In the genomic region with DNA sequence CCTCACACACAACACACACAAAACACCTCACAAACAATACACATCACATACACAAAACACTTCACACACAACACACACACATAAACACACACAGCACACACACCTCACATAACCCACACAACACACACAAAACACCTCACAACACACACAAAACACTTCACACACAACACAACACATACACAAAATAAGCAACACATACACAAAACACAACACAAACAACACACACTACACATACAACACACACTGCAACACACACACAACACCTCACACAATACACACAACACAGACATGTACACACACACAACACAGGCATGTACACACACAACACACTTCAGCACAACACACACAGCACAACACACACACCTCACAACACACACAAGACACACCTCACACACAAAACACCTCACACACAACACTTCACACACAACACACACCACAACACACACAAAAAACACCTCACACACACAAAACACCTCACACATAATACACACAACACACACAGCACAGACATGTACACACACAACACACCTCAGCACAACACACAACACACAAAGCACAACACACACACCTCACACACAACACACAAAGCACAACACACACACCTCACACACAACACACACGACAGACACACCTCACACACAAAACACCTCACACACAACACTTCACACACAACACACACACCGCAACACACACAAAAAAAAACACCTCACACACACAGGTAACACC, we compare ENCODE assay signal across 11 cellular contexts.
DNase-seq lines count a peak whose midpoint lies in the region; TF ChIP-seq lines count a peak whose summit lies in the region.
"Had no signal": no experiment of that assay in that cellular context is flagged by ENCODE, and none has a peak within 500 bp of the region (broad histone marks: within the 10 kb centered on the region; RNA-seq: fewer than 3 reads in every experiment).

No MANE protein-coding gene starts in this region.

- H3K4me3 ChIP-seq in MM.1S (ENCODE audit: low read length), result peak overlapping the region; percentile 48
- no peak overlapping the region for H3K4me3 ChIP-seq in duodenal mucosa (ENCODE audit: low read depth in 1 of 2, low read length in 2 of 2)
- peak overlapping the region; percentile 39 for H3K4me3 ChIP-seq in parathyroid adenoma (ENCODE audit: low read depth, low read length)
- H3K4me3 ChIP-seq: skin epidermis had no signal

- no peak overlapping the region for H2AFZ ChIP-seq in MM.1S (ENCODE audit: low read length)
- H2AFZ ChIP-seq in parathyroid adenoma, result no peak overlapping the region

- no peaks in the 10 kb centered on the region for H3K9me2 ChIP-seq in MM.1S (replicated peaks; ENCODE audit: insufficient read depth, low read length)

- peak overlapping the region; percentile 97 for H3K4me2 ChIP-seq in MM.1S (ENCODE audit: low read depth, low read length)
- peak overlapping the region; percentile 60 for H3K4me2 ChIP-seq in parathyroid adenoma (ENCODE audit: low read length)

- H3K79me2 ChIP-seq in MM.1S (ENCODE audit: low read length), result peaks cover 100% of the 10 kb centered on the region
- peaks cover 5% of the 10 kb centered on the region for H3K79me2 ChIP-seq in parathyroid adenoma

- H3K27me3 ChIP-seq in MM.1S (replicated peaks; ENCODE audit: insufficient read depth, low read length), result no peaks in the 10 kb centered on the region
- no peaks in the 10 kb centered on the region for H3K27me3 ChIP-seq in duodenal mucosa (ENCODE audit: control insufficient read depth in 1 of 2, insufficient read depth in 2 of 2, low read length in 2 of 2)
- no peaks in the 10 kb centered on the region for H3K27me3 ChIP-seq in parathyroid adenoma (ENCODE audit: control insufficient read depth, insufficient read depth, low read length)

- no peak for TF ChIP-seq CTCF in 22Rv1 (IDR thresholded peaks at IDR 0.05)
- TF ChIP-seq CTCF in MM.1S (IDR thresholded peaks at IDR 0.05; ENCODE audit: low read length), result no peak
- TF ChIP-seq CTCF in parathyroid adenoma (IDR thresholded peaks at IDR 0.05), result no peak

- H3K4me1 ChIP-seq in MM.1S (ENCODE audit: low read length) (peaks cover 50% of the 10 kb centered on the region), duodenal mucosa (ENCODE audit: control insufficient read depth in 1 of 2, insufficient read depth in 2 of 2, low read length in 2 of 2) (peaks cover 79 to 82% of the 10 kb centered on the region in 2 donors), parathyroid adenoma (peaks cover 87% of the 10 kb centered on the region)

- H4K20me1 ChIP-seq in MM.1S (ENCODE audit: insufficient read depth, low read length), result peaks cover 33% of the 10 kb centered on the region

- H3K9me3 ChIP-seq in MM.1S (replicated peaks; ENCODE audit: insufficient read depth, low read length) (no peaks in the 10 kb centered on the region), duodenal mucosa (ENCODE audit: control insufficient read depth in 1 of 2, low read length in 2 of 2) (no peaks in the 10 kb centered on the region), parathyroid adenoma (ENCODE audit: control insufficient read depth, low read length) (no peaks in the 10 kb centered on the region)

- peaks cover 53% of the 10 kb centered on the region for H3F3A ChIP-seq in MM.1S (ENCODE audit: insufficient read depth, low read length)

- H3K27ac ChIP-seq in 22Rv1, result peak overlapping the region; percentile 95
- peak overlapping the region; percentile 99 for H3K27ac ChIP-seq in MM.1S (ENCODE audit: low read length)
- H3K27ac ChIP-seq in duodenal mucosa (ENCODE audit: low read depth, low read length), result peak overlapping the region; percentile 64
- peak overlapping the region; percentile 99 for H3K27ac ChIP-seq in parathyroid adenoma

- H3K36me3 ChIP-seq in MM.1S (replicated peaks; ENCODE audit: insufficient read depth, low read length) (peaks cover 7% of the 10 kb centered on the region; the same call in 1 of the 2 replicates), duodenal mucosa (ENCODE audit: control insufficient read depth in 1 of 2, insufficient read depth in 2 of 2, low read length in 2 of 2) (peaks cover 0 to 15% of the 10 kb centered on the region in 2 donors), parathyroid adenoma (ENCODE audit: control insufficient read depth, insufficient read depth, low read length) (no peaks in the 10 kb centered on the region)

- DNase-seq in MM.1S, result no peak
- no peak for DNase-seq in GM19238 (ENCODE audit: insufficient read length, low spot score)
- DNase-seq in nucleus accumbens (lab: John Stamatoyannopoulos, UW), result no peak
- DNase-seq in CD1c-positive myeloid dendritic cell (ENCODE audit: extremely low spot score), result no peak
- DNase-seq in NCI-H526 (lab: John Stamatoyannopoulos, UW), result no peak
- DNase-seq: activated naive CD8-positive, alpha-beta T cell treated with anti-CD3 and anti-CD28 coated beads, Interleukin-2, amount 10 ng/mL, durations not matched to agents 7 days and 5 days; NCI-H1694 had no signal

- H3K9ac ChIP-seq in MM.1S (ENCODE audit: low read length) (peak overlapping the region; percentile 98; the same call in 1 of the 2 replicates), duodenal mucosa (ENCODE audit: low read depth in 1 of 2, low read length in 2 of 2) (peak overlapping the region; percentile 11 to 59), parathyroid adenoma (peak overlapping the region; percentile 38)

Comparison
In these comparisons a context has a peak if more than half of its experiments do, and no peak if none do; other contexts are left out.
1. H3K4me3 ChIP-seq: peak in MM.1S (single experiment) and parathyroid adenoma (single experiment); none in duodenal mucosa (0 of 2).
2. H3K9ac ChIP-seq: peak in every context shown above with its lines; median percentile 98 in MM.1S; 38 in parathyroid adenoma; 35 in duodenal mucosa.
3. Peak in every context shown above with its lines, with median percentiles within 50 percentile points of each other: H3K27ac ChIP-seq.